ENCODE assay signal across 16 cellular contexts in the genomic region with DNA sequence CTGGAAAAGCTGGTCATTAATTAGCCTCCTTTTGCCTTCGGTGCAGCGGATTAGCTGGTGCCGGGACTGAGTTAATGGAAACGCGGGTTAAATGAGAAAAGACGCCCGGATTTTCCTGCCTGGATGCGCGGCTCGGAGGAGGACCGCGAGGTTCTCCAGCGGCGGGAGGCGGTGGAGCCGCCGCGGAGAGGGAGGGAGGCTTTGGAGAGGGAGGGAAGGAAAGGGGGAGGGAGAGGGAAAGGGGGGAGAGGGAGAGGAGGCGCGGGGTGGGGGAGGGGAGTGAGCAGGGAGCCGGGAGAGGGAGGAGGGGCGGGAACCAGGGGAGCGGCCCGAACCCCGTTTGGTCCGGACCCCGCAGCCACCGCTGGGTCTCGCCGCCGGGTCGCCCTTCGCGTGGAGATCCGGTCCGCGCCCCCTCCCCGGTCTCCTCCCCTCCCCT.
DNase-seq lines count a peak whose midpoint lies in the region; ATAC-seq, FAIRE-seq and TF ChIP-seq lines count a peak whose summit lies in the region.
"Had no signal": no experiment of that assay in that cellular context is flagged by ENCODE, and none has a peak within 500 bp of the region (broad histone marks: within the 10 kb centered on the region; RNA-seq: fewer than 3 reads in every experiment).

No MANE protein-coding gene starts in this region.

- TF ChIP-seq CTCF in H1 (IDR thresholded peaks at IDR 0.05; ENCODE audit: control extremely low read depth in 1 of 3, insufficient read depth in 1 of 3, low read depth in 1 of 3, low read length in 3 of 3) (no peak), neural cell (IDR thresholded peaks at IDR 0.05; ENCODE audit: poor library complexity, severe bottlenecking) (no peak)

- peak overlapping the region; percentile 26 to 58 (median 36); a peak in 7 of 8 replicates for H3K4me3 ChIP-seq in H1 (ENCODE audit: extremely low read depth in 1 of 4, insufficient read depth in 2 of 4, low read depth in 3 of 4, low read length in 4 of 4)
- H3K4me3 ChIP-seq in neural cell (ENCODE audit: low read length): peak overlapping the region; percentile 98

- no peak overlapping the region for H3K18ac ChIP-seq in H1 (ENCODE audit: extremely low read depth, low read length)

- peaks cover 8% of the 10 kb centered on the region for H3F3A ChIP-seq in neural cell (ENCODE audit: insufficient read depth, low read length, poor library complexity, severe bottlenecking)

- TF ChIP-seq EP300 in H1 (IDR thresholded peaks at IDR 0.05; ENCODE audit: borderline replicate concordance in 1 of 2, low read depth in 2 of 2, low read length in 2 of 2) (no peak), neural cell (conservative IDR thresholded peaks at IDR 0.05; ENCODE audit: poor library complexity, severe bottlenecking) (no peak)

- TF ChIP-seq RAD21 in H1 (IDR thresholded peaks at IDR 0.05 in 1 of 2, conservative IDR thresholded peaks at IDR 0.05 in 1 of 2; ENCODE audit: low read depth in 2 of 2, low read length in 2 of 2): peak in 1 of 2 experiments; percentile 11; a peak in 1 of 4 replicates
- no peak for TF ChIP-seq RAD21 in neural cell (conservative IDR thresholded peaks at IDR 0.05)

- H2BK120ac ChIP-seq in H1 (replicated peaks; ENCODE audit: low read depth, low read length): no peak overlapping the region

- WGBS in H1 (ENCODE audit: extremely low coverage in 1 of 2, insufficient coverage in 1 of 2, insufficient read length in 1 of 2, insufficient replicate concordance in 2 of 2, low coverage in 1 of 2, low lambda C conversion rate in 2 of 2, missing lambda C conversion rate in 1 of 2), 2 experiments: 7% methylated on average over 18 of the region's 38 CpGs; no CpG with 5 or more reads in 1 of the 2 experiments

- CTCF ChIA-PET in H1 (lab: Charles Lee; ENCODE audit: partially characterized antibody): no interaction called here

- no peak for FAIRE-seq in H1 (lab: Jason Lieb, UNC)
- FAIRE-seq: RCC 7860, small intestine had no signal

- H2BK5ac ChIP-seq in H1 (ENCODE audit: low read depth, low read length): no peak overlapping the region

- no peak overlapping the region for H2AK5ac ChIP-seq in H1 (ENCODE audit: low read depth, low read length)

- no peaks in the 10 kb centered on the region for H3K79me2 ChIP-seq in H1 (ENCODE audit: control insufficient read depth in 1 of 2, insufficient read depth in 2 of 2, low read length in 2 of 2)
- H3K79me2 ChIP-seq in neural cell (replicated peaks; ENCODE audit: insufficient read depth, low read length): peaks cover 92% of the 10 kb centered on the region

- H2BK15ac ChIP-seq in H1 (ENCODE audit: low read length): no peak overlapping the region

- ATAC-seq in GM21423 (IDR thresholded peaks at IDR 0.05; ENCODE audit: unreplicated experiment) (no peak), HG03280 (IDR thresholded peaks at IDR 0.05; ENCODE audit: unreplicated experiment) (no peak)

- H3K9ac ChIP-seq in H1 (replicated peaks in 1 of 4; ENCODE audit: extremely low read depth in 1 of 4, low read depth in 3 of 4, low read length in 3 of 4) (no peak overlapping the region), neural cell (ENCODE audit: low read length) (peak overlapping the region; percentile 99)

- no peak overlapping the region for H4K8ac ChIP-seq in H1 (ENCODE audit: extremely low read depth, insufficient read depth, low read length)

- TF ChIP-seq POLR2A in H1 (IDR thresholded peaks at IDR 0.05; ENCODE audit: control extremely low read depth in 1 of 2, low read depth in 2 of 2, low read length in 2 of 2): no peak

- H3K4me2 ChIP-seq in H1 (ENCODE audit: insufficient read depth in 1 of 2, low read depth in 2 of 2, low read length in 2 of 2): peak overlapping the region; percentile 72 to 78
- H3K4me2 ChIP-seq in neural cell (ENCODE audit: low read length): peak overlapping the region; percentile 87

- H3K27ac ChIP-seq in H1 (ENCODE audit: low read depth, low read length) (no peak overlapping the region), neural cell (ENCODE audit: low read length) (peak overlapping the region; percentile 99)
- H3K27ac ChIP-seq: 22Rv1, transverse colon had no signal

- H3K9me3 ChIP-seq in H1 (ENCODE audit: insufficient read depth in 2 of 2, low read depth in 1 of 2, low read length in 1 of 2): no peaks in the 10 kb centered on the region
- H3K9me3 ChIP-seq in neural cell (ENCODE audit: low read length): no peaks in the 10 kb centered on the region
- H3K9me3 ChIP-seq: transverse colon had no signal

- no peak overlapping the region for H4K91ac ChIP-seq in H1 (replicated peaks; ENCODE audit: insufficient read length, low read length)

- no peak overlapping the region for H3K23ac ChIP-seq in H1 (ENCODE audit: insufficient read length)

- H4K20me1 ChIP-seq in H1 (replicated peaks in 1 of 2; ENCODE audit: control insufficient read depth in 1 of 2, insufficient read depth in 2 of 2, low read length in 2 of 2) (peaks cover 21 to 34% of the 10 kb centered on the region in 2 experiments), neural cell (ENCODE audit: insufficient read depth) (peaks cover 17% of the 10 kb centered on the region)

- H2AFZ ChIP-seq in H1 (ENCODE audit: low read length) (no peak overlapping the region), neural cell (ENCODE audit: low read depth, low read length) (no peak overlapping the region)

- peaks cover 0 to 17% (median 0%) of the 10 kb centered on the region in 4 experiments; a peak in 1 of 8 replicates for H3K36me3 ChIP-seq in H1 (ENCODE audit: control insufficient read depth in 2 of 4, insufficient read depth in 4 of 4, low read length in 3 of 4)
- no peaks in the 10 kb centered on the region for H3K36me3 ChIP-seq in neural cell (ENCODE audit: insufficient read depth, low read length)
- H3K36me3 ChIP-seq: transverse colon had no signal

- peaks cover 4% of the 10 kb centered on the region; the same call in 1 of the 2 replicates for H3K23me2 ChIP-seq in H1 (ENCODE audit: low read depth, low read length)

- no peak overlapping the region for H2BK12ac ChIP-seq in H1 (ENCODE audit: low read depth, low read length)

- POLR2A ChIA-PET in H1 (lab: Charles Lee; ENCODE audit: partially characterized antibody): no interaction called here

- H3K56ac ChIP-seq in H1 (replicated peaks; ENCODE audit: insufficient read length, low read depth, low read length): no peak overlapping the region

- H3K9me2 ChIP-seq in neural cell (ENCODE audit: insufficient read depth, low read length): no peaks in the 10 kb centered on the region

- H3K79me1 ChIP-seq in H1 (ENCODE audit: low read depth, low read length): no peaks in the 10 kb centered on the region

- DNase-seq in DMS153 (lab: John Stamatoyannopoulos, UW): peak; percentile 16
- DNase-seq in DMS153 treated with DMSO at 0.1 percent for 48 hours (lab: John Stamatoyannopoulos, UW; ENCODE audit: unreplicated experiment): no peak
- DNase-seq in Daoy (ENCODE audit: low read depth): peak; percentile 64
- no peak for DNase-seq in H1 (ENCODE audit: low read depth in 1 of 2, low spot score in 2 of 2)
- no peak for DNase-seq in AG20443 (ENCODE audit: low spot score)
- DNase-seq: aorta, COR-L47, midbrain, NCI-H345, small intestine, transverse colon had no signal

- no peak overlapping the region for H4K5ac ChIP-seq in H1 (ENCODE audit: insufficient read length, low read depth, low read length)

- H3K14ac ChIP-seq in H1 (ENCODE audit: insufficient read length): no peak overlapping the region

- no peak overlapping the region for H2BK20ac ChIP-seq in H1 (ENCODE audit: low read length)

- H3K27me3 ChIP-seq in H1 (replicated peaks in 1 of 4; ENCODE audit: control insufficient read depth in 3 of 4, extremely low read depth in 1 of 4, insufficient read depth in 3 of 4, low read length in 3 of 4): peaks cover 80 to 97% (median 91%) of the 10 kb centered on the region in 4 experiments
- no peaks in the 10 kb centered on the region for H3K27me3 ChIP-seq in neural cell (ENCODE audit: insufficient read depth, low read depth, low read length)

- no peak overlapping the region for H3K4ac ChIP-seq in H1 (replicated peaks; ENCODE audit: insufficient read length, low read depth, low read length)

- H3K4me1 ChIP-seq in H1 (replicated peaks in 1 of 4; ENCODE audit: control insufficient read depth in 3 of 4, insufficient read depth in 4 of 4, low read length in 3 of 4): peaks cover 7 to 27% (median 11%) of the 10 kb centered on the region in 4 experiments

TF ChIP-seq in H1, 55 proteins besides CTCF, POLR2A, EP300 and RAD21 (continues in another document):
- no peak for TF ChIP-seq PHF8 (conservative IDR thresholded peaks at IDR 0.05; ENCODE audit: low read depth, low read length)
- 0 out of 2 replicates have a peak, but pooled peaks have one; percentile 31 for TF ChIP-seq TCF12 (IDR thresholded peaks at IDR 0.05; ENCODE audit: low read depth, low read length)
- peak; percentile 19 for TF ChIP-seq KDM4A (IDR thresholded peaks at IDR 0.05; ENCODE audit: low read depth, low read length, severe bottlenecking)
- peak; percentile 65; the same call in 1 of the 2 replicates for TF ChIP-seq EGR1 (IDR thresholded peaks at IDR 0.05; ENCODE audit: borderline replicate concordance, low read depth, low read length)
- TF ChIP-seq, protein P1, sequence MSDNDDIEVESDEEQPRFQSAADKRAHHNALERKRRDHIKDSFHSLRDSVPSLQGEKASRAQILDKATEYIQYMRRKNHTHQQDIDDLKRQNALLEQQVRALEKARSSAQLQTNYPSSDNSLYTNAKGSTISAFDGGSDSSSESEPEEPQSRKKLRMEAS (IDR thresholded peaks at IDR 0.05): peak; percentile 52
- no peak for TF ChIP-seq HDAC6 (IDR thresholded peaks at IDR 0.05; ENCODE audit: low read depth, low read length)
- peak; percentile 79 for TF ChIP-seq RNF2 (IDR thresholded peaks at IDR 0.05; ENCODE audit: borderline replicate concordance, low read depth, low read length, missing control alignments, poor library complexity, severe bottlenecking)

Comparison
In these comparisons a context has a peak if more than half of its experiments do, and no peak if none do; other contexts are left out.
1. DNase-seq: peak in DMS153 (single experiment) and Daoy (single experiment); none in DMS153 treated with DMSO at 0.1 percent for 48 hours (single experiment), H1 (0 of 2) and AG20443 (single experiment).